ENCODE assay signal across 9 cellular contexts in genomic region chr10:61786728-61787127, GRCh38.
A peak's percentile ranks its signal among the peaks of the same experiment; 100 is the strongest.
DNase-seq lines count a peak whose midpoint lies in the region; ATAC-seq and TF ChIP-seq lines count a peak whose summit lies in the region.
"Had no signal": no experiment of that assay in that cellular context is flagged by ENCODE, and none has a peak within 500 bp of the region (broad histone marks: within the 10 kb centered on the region; RNA-seq: fewer than 3 reads in every experiment).

No MANE protein-coding gene starts in this region.

- no peaks in the 10 kb centered on the region for H3K9me3 ChIP-seq in MM.1S (replicated peaks; ENCODE audit: insufficient read depth, low read length)
- no peaks in the 10 kb centered on the region for H3K9me3 ChIP-seq in effector memory CD4-positive, alpha-beta T cell (ENCODE audit: control insufficient read depth, low read length)

- no peaks in the 10 kb centered on the region for H3K36me3 ChIP-seq in MM.1S (replicated peaks; ENCODE audit: insufficient read depth, low read length)
- no peaks in the 10 kb centered on the region for H3K36me3 ChIP-seq in effector memory CD4-positive, alpha-beta T cell (ENCODE audit: control insufficient read depth, insufficient read depth, low read length)

- peak; percentile 99 for ATAC-seq in GM18517 (IDR thresholded peaks at IDR 0.05; ENCODE audit: unreplicated experiment)

- H3K4me3 ChIP-seq in MM.1S (ENCODE audit: low read length) (no peak overlapping the region), fibroblast of villous mesenchyme (ENCODE audit: low read depth, low read length) (peak overlapping the region; percentile 7)
- no peak overlapping the region for H3K4me3 ChIP-seq in effector memory CD4-positive, alpha-beta T cell (ENCODE audit: insufficient read depth, low read depth, low read length, poor library complexity, severe bottlenecking)
- H3K4me3 ChIP-seq: lung had no signal

- peaks cover 15% of the 10 kb centered on the region for H3K4me1 ChIP-seq in MM.1S (ENCODE audit: low read length)
- no peaks in the 10 kb centered on the region for H3K4me1 ChIP-seq in effector memory CD4-positive, alpha-beta T cell (ENCODE audit: control insufficient read depth, insufficient read depth, low read length, poor library complexity, severe bottlenecking)

- no peak overlapping the region for H2AFZ ChIP-seq in MM.1S (ENCODE audit: low read length)

- H3K9ac ChIP-seq in MM.1S (ENCODE audit: low read length): no peak overlapping the region

- 0 out of 2 replicates have a peak, but pooled peaks cover 4% of the 10 kb centered on the region for H3K27me3 ChIP-seq in MM.1S (replicated peaks; ENCODE audit: insufficient read depth, low read length)
- no peaks in the 10 kb centered on the region for H3K27me3 ChIP-seq in effector memory CD4-positive, alpha-beta T cell (replicated peaks; ENCODE audit: control insufficient read depth, insufficient read depth, low read length, poor library complexity, severe bottlenecking)

- peaks cover 11% of the 10 kb centered on the region for H3F3A ChIP-seq in MM.1S (ENCODE audit: insufficient read depth, low read length)

- no peaks in the 10 kb centered on the region for H3K9me2 ChIP-seq in MM.1S (replicated peaks; ENCODE audit: insufficient read depth, low read length)

- no peaks in the 10 kb centered on the region for H4K20me1 ChIP-seq in MM.1S (ENCODE audit: insufficient read depth, low read length)

- no peak for TF ChIP-seq CTCF in MM.1S (IDR thresholded peaks at IDR 0.05; ENCODE audit: low read length)
- TF ChIP-seq CTCF in fibroblast of villous mesenchyme (IDR thresholded peaks at IDR 0.05; ENCODE audit: insufficient read depth, low read depth, low read length): no peak

- no peaks in the 10 kb centered on the region for H3K79me2 ChIP-seq in MM.1S (ENCODE audit: low read length)

- H3K27ac ChIP-seq in MM.1S (ENCODE audit: low read length): no peak overlapping the region
- H3K27ac ChIP-seq in effector memory CD4-positive, alpha-beta T cell (ENCODE audit: insufficient read depth, low read length, poor library complexity, severe bottlenecking): no peak overlapping the region

- DNase-seq in HCEC 1CT: peak; percentile 81
- peak; percentile 93 for DNase-seq in MM.1S
- peak; percentile 84 for DNase-seq in fibroblast of villous mesenchyme (ENCODE audit: low read depth)
- DNase-seq in NCI-H2081 (lab: John Stamatoyannopoulos, UW): no peak
- no peak for DNase-seq in hypothalamus (lab: John Stamatoyannopoulos, UW)
- no peak for DNase-seq in effector memory CD4-positive, alpha-beta T cell
- no peak for DNase-seq in HuH-7.5 (ENCODE audit: low spot score)

- H3K4me2 ChIP-seq in MM.1S (ENCODE audit: low read depth, low read length): peak overlapping the region; percentile 70; the same call in 1 of the 2 replicates

Comparison
In these comparisons a context has a peak if more than half of its experiments do, and no peak if none do; other contexts are left out.
1. DNase-seq: peak in HCEC 1CT (single experiment), MM.1S (single experiment) and fibroblast of villous mesenchyme (single experiment); none in NCI-H2081 (0 of 2), hypothalamus (0 of 51), effector memory CD4-positive, alpha-beta T cell (0 of 3) and HuH-7.5 (single experiment).